Comparison of ENCODE assay signal across 20 cellular contexts in genomic region chr5:14337603-14338002, GRCh38.
"Had no signal": no experiment of that assay in that cellular context is flagged by ENCODE, and none has a peak within 500 bp of the region (broad histone marks: within the 10 kb centered on the region; RNA-seq: fewer than 3 reads in every experiment).

No MANE protein-coding gene starts in this region.

- ATAC-seq: activated CD4-positive, alpha-beta T cell treated with anti-CD3 and anti-CD28 coated beads for 36 hours; esophagus mucosa; left cardiac atrium; upper lobe of right lung; WTC11 had no signal

- H3K4me1 Mint-ChIP-seq: activated CD4-positive, alpha-beta T cell treated with anti-CD3 and anti-CD28 coated beads for 36 hours had no signal

- H3K36me3 Mint-ChIP-seq: activated CD4-positive, alpha-beta memory T cell treated with anti-CD3 and anti-CD28 coated beads for 36 hours; activated naive CD8-positive, alpha-beta T cell had no signal

- H3K27ac ChIP-seq: colonic mucosa, right atrium auricular region, skin epidermis, stomach, upper lobe of right lung had no signal

- FAIRE-seq: TTC549 had no signal

- H3K9me3 Mint-ChIP-seq: activated CD4-positive, alpha-beta memory T cell treated with anti-CD3 and anti-CD28 coated beads for 36 hours; brain; WTC11 had no signal

- H3K9me3 ChIP-seq: colonic mucosa, right atrium auricular region, stomach, upper lobe of right lung had no signal

- DNase-seq: activated CD4-positive, alpha-beta memory T cell treated with anti-CD3 and anti-CD28 coated beads for 36 hours; activated CD4-positive, alpha-beta T cell treated with anti-CD3 and anti-CD28 coated beads for 36 hours; caudate nucleus; colonic mucosa; effector CD4-positive, alpha-beta T cell; left cardiac atrium; occipital lobe; stimulated activated CD4-positive, alpha-beta T cell treated with anti-CD3 and anti-CD28 coated beads, Interleukin-2, amount 100 ng/mL, for 48 hours; stomach; SW 1271; T-helper 2 cell; upper lobe of right lung had no signal

- H3K27me3 Mint-ChIP-seq: activated CD4-positive, alpha-beta memory T cell treated with anti-CD3 and anti-CD28 coated beads for 36 hours; activated CD4-positive, alpha-beta T cell treated with anti-CD3 and anti-CD28 coated beads for 36 hours; activated naive CD8-positive, alpha-beta T cell; brain; progenitor cell of endocrine pancreas had no signal

- H3K4me3 ChIP-seq: colonic mucosa, right atrium auricular region, skin epidermis, stomach, upper lobe of right lung had no signal

- H3K27ac Mint-ChIP-seq: activated CD4-positive, alpha-beta memory T cell treated with anti-CD3 and anti-CD28 coated beads for 36 hours; activated CD4-positive, alpha-beta T cell treated with anti-CD3 and anti-CD28 coated beads for 36 hours; activated naive CD8-positive, alpha-beta T cell; progenitor cell of endocrine pancreas had no signal

- H3K4me3 Mint-ChIP-seq: activated CD4-positive, alpha-beta memory T cell treated with anti-CD3 and anti-CD28 coated beads for 36 hours; activated CD4-positive, alpha-beta T cell treated with anti-CD3 and anti-CD28 coated beads for 36 hours; activated naive CD8-positive, alpha-beta T cell; brain; WTC11 had no signal

- H3K27me3 ChIP-seq: colonic mucosa, right atrium auricular region, stomach, upper lobe of right lung had no signal
